In the genomic region with DNA sequence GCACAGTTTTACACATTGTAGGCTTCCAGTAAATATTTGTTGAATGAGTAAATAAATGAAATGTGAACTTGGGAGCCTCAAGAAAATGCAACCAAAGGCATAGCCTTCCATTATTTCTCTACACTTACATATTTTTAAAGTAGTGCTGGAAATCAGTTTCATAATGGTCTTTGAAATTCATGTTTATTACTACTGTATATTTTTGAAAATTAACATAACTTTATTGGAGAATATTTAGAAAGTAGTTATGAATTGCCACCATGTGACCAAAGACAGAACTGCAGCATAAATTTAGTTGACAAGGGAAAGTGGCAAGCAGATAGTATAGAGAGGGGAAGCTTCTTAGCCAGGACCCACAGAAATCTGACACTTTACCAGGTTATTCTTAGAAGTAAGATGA, we compare ENCODE assay signal across 8 cellular contexts. TPM values are rescaled to one million over a fixed set of nuclear protein-coding genes. Genes with fewer than 3 reads are reported as not detected.
A peak's percentile ranks its signal among the peaks of the same experiment; 100 is the strongest.
DNase-seq lines count a peak whose midpoint lies in the region; ATAC-seq, FAIRE-seq and TF ChIP-seq lines count a peak whose summit lies in the region.

No MANE protein-coding gene starts in this region.

- POLR2A ChIA-PET in endothelial cell of umbilical vein (lab: Charles Lee): no interaction called here

- no peaks in the 10 kb centered on the region for H3K9me1 ChIP-seq in endothelial cell of umbilical vein (replicated peaks; ENCODE audit: control insufficient read depth, extremely low read depth, insufficient read depth, low read length)

- TF ChIP-seq CTCF in left ventricle myocardium inferior (IDR thresholded peaks at IDR 0.05; ENCODE audit: borderline replicate concordance) (peak; percentile 50), NB4 (IDR thresholded peaks at IDR 0.05; ENCODE audit: low read depth, low read length) (peak; percentile 21), endothelial cell of umbilical vein (IDR thresholded peaks at IDR 0.05; ENCODE audit: extremely low read depth in 1 of 2, insufficient read depth in 1 of 2, low read depth in 1 of 2, low read length in 2 of 2) (no peak), spleen (IDR thresholded peaks at IDR 0.05 in 8 of 11, conservative IDR thresholded peaks at IDR 0.05 in 3 of 11) (peak in 7 of 11 experiments; percentile 24 to 50 (median 43))

- dilution Hi-C loops in endothelial cell of umbilical vein (cut with MboI; ENCODE audit: extremely low pct_ligation_motif_present, low sequenced_read_pairs): no loop called here

- intact Hi-C loops in left ventricle myocardium inferior (cut with micrococcal nuclease): no loop called here
- intact Hi-C loops in right cardiac atrium (cut with DNase I): no loop called here
- intact Hi-C loops in endothelial cell of umbilical vein (cut with micrococcal nuclease): loop anchor here (1.0 kb wide), 1 partner anchor 37 kb away; no protein-coding TSS in a partner anchor
- intact Hi-C loops in spleen (cut with DNase I; ENCODE audit: low total_unique reads): no loop called here

- no peaks in the 10 kb centered on the region for H4K20me1 ChIP-seq in endothelial cell of umbilical vein (replicated peaks; ENCODE audit: control insufficient read depth, extremely low read depth, insufficient read depth, low read length)

- CTCF ChIA-PET in endothelial cell of umbilical vein (lab: Charles Lee): interaction anchor here (0.6 to 2.0 kb wide), 11 partner anchors 12 to 297 kb away, joined by 3 to 25 read pairs (median 4); a partner anchor contains a TSS

- peaks cover 3% of the 10 kb centered on the region for H3K79me2 ChIP-seq in endothelial cell of umbilical vein (ENCODE audit: control insufficient read depth, insufficient read depth, low read length)

- no TSS peak for BruUV-seq in endothelial cell of umbilical vein (replicated peaks; lab: Mats Ljungman, UMichigan)

- no peak overlapping the region for H3K4me2 ChIP-seq in endothelial cell of umbilical vein (ENCODE audit: insufficient read depth, low read length)

- ATAC-seq in right cardiac atrium (no peak), GM18873 (IDR thresholded peaks at IDR 0.05; ENCODE audit: low FRiP score, unreplicated experiment) (no peak)

- peak; percentile 47 for FAIRE-seq in endothelial cell of umbilical vein (lab: Jason Lieb, UNC)

- H3K36me3 ChIP-seq in left ventricle myocardium inferior (no peaks in the 10 kb centered on the region), endothelial cell of umbilical vein (ENCODE audit: control insufficient read depth in 2 of 2, extremely low read depth in 1 of 2, insufficient read depth in 2 of 2, low read length in 2 of 2) (no peaks in the 10 kb centered on the region), spleen (peaks cover 0 to 8% (median 0%) of the 10 kb centered on the region in 6 donors)

- TF ChIP-seq POLR2A in NB4 (IDR thresholded peaks at IDR 0.05; ENCODE audit: extremely low read depth, insufficient read length) (no peak), endothelial cell of umbilical vein (IDR thresholded peaks at IDR 0.05; ENCODE audit: low read depth, low read length) (no peak), spleen (IDR thresholded peaks at IDR 0.05) (no peak)

- no peaks in the 10 kb centered on the region for H3K27me3 ChIP-seq in left ventricle myocardium inferior (ENCODE audit: low read depth)
- no peaks in the 10 kb centered on the region for H3K27me3 ChIP-seq in right cardiac atrium (ENCODE audit: control insufficient read depth, insufficient read depth)
- H3K27me3 ChIP-seq in endothelial cell of umbilical vein (ENCODE audit: control insufficient read depth in 2 of 2, insufficient read depth in 2 of 2, low read length in 2 of 2): no peaks in the 10 kb centered on the region
- peaks cover 0 to 4% (median 0%) of the 10 kb centered on the region in 7 donors for H3K27me3 ChIP-seq in spleen (replicated peaks in 1 of 7)

- no peak for DNase-seq in left ventricle myocardium inferior
- no peak for DNase-seq in right cardiac atrium
- DNase-seq in NB4 (ENCODE audit: low read depth): peak; percentile 27
- DNase-seq in endothelial cell of umbilical vein (ENCODE audit: low read depth, low spot score): peak; percentile 33
- no peak for DNase-seq in spleen
- DNase-seq in NCI-H774 (lab: John Stamatoyannopoulos, UW): no peak
- DNase-seq in C1 segment of cervical spinal cord (lab: John Stamatoyannopoulos, UW): no peak

- H2AFZ ChIP-seq in endothelial cell of umbilical vein (ENCODE audit: low read depth, low read length): no peak overlapping the region

- H3K4me1 ChIP-seq in left ventricle myocardium inferior (peaks cover 17% of the 10 kb centered on the region), right cardiac atrium (ENCODE audit: control insufficient read depth, insufficient read depth, low read length) (no peaks in the 10 kb centered on the region), endothelial cell of umbilical vein (ENCODE audit: control insufficient read depth, extremely low read depth, insufficient read depth, low read length) (peaks cover 3% of the 10 kb centered on the region), spleen (peaks cover 0 to 9% (median 5%) of the 10 kb centered on the region in 6 donors)

- no peak overlapping the region for H3K9ac ChIP-seq in endothelial cell of umbilical vein (replicated peaks; ENCODE audit: extremely low read depth, insufficient read depth, low read length)

- H3K9me3 ChIP-seq in left ventricle myocardium inferior (replicated peaks) (no peaks in the 10 kb centered on the region), right cardiac atrium (ENCODE audit: control insufficient read depth, low read length) (no peaks in the 10 kb centered on the region), endothelial cell of umbilical vein (replicated peaks; ENCODE audit: control insufficient read depth, insufficient read depth, low read length) (no peaks in the 10 kb centered on the region), spleen (no peaks in the 10 kb centered on the region)

- H3K27ac ChIP-seq in left ventricle myocardium inferior (replicated peaks): no peak overlapping the region
- H3K27ac ChIP-seq in right cardiac atrium (ENCODE audit: low read length): no peak overlapping the region
- H3K27ac ChIP-seq in endothelial cell of umbilical vein (ENCODE audit: insufficient read depth, low read depth, low read length): no peak overlapping the region
- H3K27ac ChIP-seq in spleen: no peak overlapping the region

- H3K4me3 ChIP-seq in left ventricle myocardium inferior (no peak overlapping the region), right cardiac atrium (ENCODE audit: low read length) (no peak overlapping the region), NB4 (ENCODE audit: low read depth, low read length) (no peak overlapping the region), endothelial cell of umbilical vein (replicated peaks in 1 of 3; ENCODE audit: insufficient read depth in 1 of 3, low read depth in 1 of 3, low read length in 3 of 3) (no peak overlapping the region), spleen (no peak overlapping the region)

TF ChIP-seq in endothelial cell of umbilical vein, 7 proteins besides CTCF, POLR2A, EP300 and RAD21 (continues in another document):
- TF ChIP-seq MYC (IDR thresholded peaks at IDR 0.05; ENCODE audit: low read depth, low read length): no peak
- TF ChIP-seq, protein P1, sequence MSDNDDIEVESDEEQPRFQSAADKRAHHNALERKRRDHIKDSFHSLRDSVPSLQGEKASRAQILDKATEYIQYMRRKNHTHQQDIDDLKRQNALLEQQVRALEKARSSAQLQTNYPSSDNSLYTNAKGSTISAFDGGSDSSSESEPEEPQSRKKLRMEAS (IDR thresholded peaks at IDR 0.05; ENCODE audit: insufficient read depth, insufficient read length): no peak
- TF ChIP-seq FOS (IDR thresholded peaks at IDR 0.05; ENCODE audit: borderline replicate concordance, insufficient read depth, low read length): no peak

RNA-seq across cellular contexts. Expression of a gene that starts 6.4 kb away (rescaled TPM):
- total RNA-seq in left ventricle myocardium inferior (48.5 TPM), right cardiac atrium (10 to 100 TPM; 57.1 to 72.6 (median 61.4) TPM), endothelial cell of umbilical vein (51.8 and 52.0 TPM in 2 replicates), spleen (10 to 100 TPM; 26.9 to 61.0 (median 43.4) TPM)
- polyA plus RNA-seq in right cardiac atrium (96.8 TPM), endothelial cell of umbilical vein (22.9 and 31.0 TPM in 2 replicates), spleen (10 to 100 TPM; 43.3 to 64.8 (median 58.1) TPM)
- 46.2 and 46.3 TPM in 2 replicates for polyA plus RNA-seq in endothelial cell of umbilical vein (2011; cell fraction: cytosol; rRNA removed)
- 12.8 and 17.5 TPM in 2 replicates for polyA plus RNA-seq in endothelial cell of umbilical vein (2011; cell fraction: nucleus; rRNA removed)
- 64.2 and 77.6 TPM in 2 replicates for polyA plus RNA-seq in endothelial cell of umbilical vein (2012)
- 8.9 and 14.1 TPM in 2 replicates for polyA minus RNA-seq in endothelial cell of umbilical vein
- 3.1 TPM for polyA minus RNA-seq in endothelial cell of umbilical vein (2011; cell fraction: cytosol; rRNA and poly(A)+ RNA removed)
- polyA minus RNA-seq in endothelial cell of umbilical vein (2011; cell fraction: nucleus; rRNA and poly(A)+ RNA removed): 5.5 and 10.7 TPM in 2 replicates

RNA-seq across cellular contexts. Expression of a gene that starts 28.0 kb away (rescaled TPM):
- total RNA-seq in left ventricle myocardium inferior (0.19 TPM), right cardiac atrium (1 to 10 TPM in 1 of 4 donors, under 1 TPM in 3; 0.45 to 1.6 (median 0.73) TPM), endothelial cell of umbilical vein (not detected in 2 replicates), spleen (under 1 TPM in 1 of 7 donors, not detected in 6; 0.92 TPM)
- polyA plus RNA-seq in right cardiac atrium (0.81 TPM), endothelial cell of umbilical vein (not detected in 2 replicates), spleen (not detected)
- polyA plus RNA-seq in endothelial cell of umbilical vein (2011; cell fraction: cytosol; rRNA removed): not detected in 2 replicates
- not detected in 2 replicates for polyA plus RNA-seq in endothelial cell of umbilical vein (2011; cell fraction: nucleus; rRNA removed)
- not detected in 2 replicates for polyA plus RNA-seq in endothelial cell of umbilical vein (2012)
- not detected in 2 replicates for polyA minus RNA-seq in endothelial cell of umbilical vein
- polyA minus RNA-seq in endothelial cell of umbilical vein (2011; cell fraction: cytosol; rRNA and poly(A)+ RNA removed): not detected
- not detected in 2 replicates for polyA minus RNA-seq in endothelial cell of umbilical vein (2011; cell fraction: nucleus; rRNA and poly(A)+ RNA removed)

RNA-seq across cellular contexts. Expression of a gene that starts 33.6 kb away (rescaled TPM):
- total RNA-seq in left ventricle myocardium inferior (50.8 TPM), right cardiac atrium (10 to 100 TPM; 62.9 to 94.0 (median 79.7) TPM), endothelial cell of umbilical vein (28.0 and 30.3 TPM in 2 replicates), spleen (10 to 100 TPM; 26.0 to 58.6 (median 46.6) TPM)
- polyA plus RNA-seq in right cardiac atrium (141 TPM), endothelial cell of umbilical vein (12.9 and 17.8 TPM in 2 replicates), spleen (10 to 100 TPM; 45.7 to 72.7 (median 57.6) TPM)
- 24.0 and 26.0 TPM in 2 replicates for polyA plus RNA-seq in endothelial cell of umbilical vein (2011; cell fraction: cytosol; rRNA removed)
- polyA plus RNA-seq in endothelial cell of umbilical vein (2011; cell fraction: nucleus; rRNA removed): 13.2 and 20.8 TPM in 2 replicates
- polyA plus RNA-seq in endothelial cell of umbilical vein (2012): 33.6 and 41.1 TPM in 2 replicates
- polyA minus RNA-seq in endothelial cell of umbilical vein: 6.8 and 7.3 TPM in 2 replicates
- not detected for polyA minus RNA-seq in endothelial cell of umbilical vein (2011; cell fraction: cytosol; rRNA and poly(A)+ RNA removed)
- 4.0 and 4.4 TPM in 2 replicates for polyA minus RNA-seq in endothelial cell of umbilical vein (2011; cell fraction: nucleus; rRNA and poly(A)+ RNA removed)

Comparison
In these comparisons a context has a peak if more than half of its experiments do, and no peak if none do; other contexts are left out.
1. DNase-seq: peak in NB4 (single experiment) and endothelial cell of umbilical vein (single experiment); none in left ventricle myocardium inferior (single experiment), right cardiac atrium (0 of 3), spleen (single experiment), NCI-H774 (single experiment) and C1 segment of cervical spinal cord (0 of 14).
2. CTCF ChIP-seq: peak in left ventricle myocardium inferior (single experiment), NB4 (single experiment) and spleen (7 of 11); none in endothelial cell of umbilical vein (0 of 2).